ENCODE assay signal across 23 cellular contexts in genomic region chr1:74726063-74726462, GRCh38. TPM values are rescaled to one million over a fixed set of nuclear protein-coding genes. Genes with fewer than 3 reads are reported as not detected.
A peak's percentile ranks its signal among the peaks of the same experiment; 100 is the strongest.
DNase-seq lines count a peak whose midpoint lies in the region; ATAC-seq, FAIRE-seq and TF ChIP-seq lines count a peak whose summit lies in the region.
"Had no signal": no experiment of that assay in that cellular context is flagged by ENCODE, and none has a peak within 500 bp of the region (broad histone marks: within the 10 kb centered on the region; RNA-seq: fewer than 3 reads in every experiment).

No MANE protein-coding gene starts in this region.

- H3K27ac ChIP-seq in HEK293 (ENCODE audit: extremely low read depth, low read depth, low read length) = no peak overlapping the region
- no peak overlapping the region for H3K27ac ChIP-seq in K562 (ENCODE audit: extremely low read depth, low read depth, low read length)
- H3K27ac ChIP-seq: 22Rv1; A549; BLaER1 treated with 17β-estradiol and CSF1 and Interleukin-3, amounts not matched to agents 10 nM and 100 nM; C4-2B had no signal

- no peak overlapping the region for H3K27ac Mint-ChIP-seq in activated CD4-positive, alpha-beta T cell treated with anti-CD3 and anti-CD28 coated beads, Interleukin-2, amount 10 ng/mL, durations not matched to agents 7 days and 5 days
- H3K27ac Mint-ChIP-seq: B cell; CD4-positive, alpha-beta T cell; CD8-positive, alpha-beta T cell had no signal

- WGBS in K562 (ENCODE audit: insufficient coverage, low coverage, missing lambda C conversion rate) = 100% methylated on average over 1 of the region's 1 CpG

- no peaks in the 10 kb centered on the region for H3K27me3 ChIP-seq in K562 (ENCODE audit: control insufficient read depth in 2 of 2, insufficient read depth in 2 of 2, low read length in 2 of 2)
- H3K27me3 ChIP-seq: BLaER1 treated with 17β-estradiol and CSF1 and Interleukin-3, amounts not matched to agents 10 nM and 100 nM had no signal

- no peak overlapping the region for H3K4me3 ChIP-seq in HEK293 (ENCODE audit: low read depth, low read length)
- no peak overlapping the region for H3K4me3 ChIP-seq in K562
- H3K4me3 ChIP-seq: A549 had no signal

- H3K36me3 Mint-ChIP-seq in activated CD4-positive, alpha-beta T cell treated with anti-CD3 and anti-CD28 coated beads, Interleukin-2, amount 10 ng/mL, durations not matched to agents 7 days and 5 days (ENCODE audit: low read depth) = peaks cover 52% of the 10 kb centered on the region

- TF ChIP-seq POLR2A in K562 (conservative IDR thresholded peaks at IDR 0.05) = no peak

- no peak for TF ChIP-seq EP300 in K562 (IDR thresholded peaks at IDR 0.05; ENCODE audit: low read length)

- H3K27me3 Mint-ChIP-seq in activated CD4-positive, alpha-beta T cell treated with anti-CD3 and anti-CD28 coated beads, Interleukin-2, amount 10 ng/mL, durations not matched to agents 7 days and 5 days = no peaks in the 10 kb centered on the region
- H3K27me3 Mint-ChIP-seq: B cell; CD4-positive, alpha-beta T cell had no signal

- H3K9ac ChIP-seq in K562 (ENCODE audit: insufficient read depth in 1 of 2, low read depth in 2 of 2, low read length in 2 of 2) = no peak overlapping the region
- H3K9ac ChIP-seq: BLaER1 treated with 17β-estradiol and CSF1 and Interleukin-3, amounts not matched to agents 10 nM and 100 nM had no signal

- intact Hi-C loops in K562 (cut with micrococcal nuclease) = no loop called here

- ATAC-seq in K562 = no peak
- ATAC-seq: A549; CD8-positive, alpha-beta T cell had no signal

- H3K4me1 ChIP-seq in HEK293 (ENCODE audit: control insufficient read depth, insufficient read depth, low read length) (no peaks in the 10 kb centered on the region), K562 (replicated peaks in 1 of 2; ENCODE audit: control insufficient read depth in 2 of 2, insufficient read depth in 2 of 2, low read length in 2 of 2) (peaks cover 0 to 13% of the 10 kb centered on the region in 2 experiments; a peak in 2 of 5 replicates)

- no peak for TF ChIP-seq RAD21 in K562 (CRISPR knock-in tag; conservative IDR thresholded peaks at IDR 0.05 in 1 of 2, IDR thresholded peaks at IDR 0.05 in 1 of 2)

- no peak overlapping the region for H2AFZ ChIP-seq in K562 (ENCODE audit: low read depth, low read length)

- no peak for TF ChIP-seq CTCF in HEK293 (tag by site-specific recombination; IDR thresholded peaks at IDR 0.05)
- no peak for TF ChIP-seq CTCF in K562 (IDR thresholded peaks at IDR 0.05 in 2 of 3, conservative IDR thresholded peaks at IDR 0.05 in 1 of 3; ENCODE audit: insufficient read depth in 2 of 3, low read depth in 1 of 3, low read length in 3 of 3)

- no peaks in the 10 kb centered on the region for H4K20me1 ChIP-seq in K562 (replicated peaks; ENCODE audit: control insufficient read depth, insufficient read depth, low read length)
- H4K20me1 ChIP-seq: BLaER1 treated with 17β-estradiol and CSF1 and Interleukin-3, amounts not matched to agents 10 nM and 100 nM had no signal

- peaks cover 12% of the 10 kb centered on the region for H3K4me1 Mint-ChIP-seq in activated CD4-positive, alpha-beta T cell treated with anti-CD3 and anti-CD28 coated beads, Interleukin-2, amount 10 ng/mL, durations not matched to agents 7 days and 5 days

- CTCF ChIA-PET in HEK293 (lab: Yijun Ruan, JAX) = no interaction called here
- CTCF ChIA-PET in K562 (lab: Yijun Ruan, JAX; ENCODE audit: low intra/inter-chr PET ratio) = no interaction called here
- CTCF ChIA-PET in activated CD4-positive, alpha-beta T cell treated with anti-CD3 and anti-CD28 coated beads, Interleukin-2, amount 10 ng/mL, durations not matched to agents 7 days and 5 days (lab: Charles Lee) = no interaction called here

- FAIRE-seq in K562 (lab: Jason Lieb, UNC) = no peak
- FAIRE-seq: A549, D721Med, G401.6, GM12891, GM19239 had no signal

- H3K4me3 Mint-ChIP-seq in activated CD4-positive, alpha-beta T cell treated with anti-CD3 and anti-CD28 coated beads, Interleukin-2, amount 10 ng/mL, durations not matched to agents 7 days and 5 days = no peak overlapping the region
- H3K4me3 Mint-ChIP-seq: B cell; CD4-positive, alpha-beta T cell; CD8-positive, alpha-beta T cell had no signal

- DNase-seq in DMS53 (lab: John Stamatoyannopoulos, UW) = peak; percentile 14
- DNase-seq in DMS53 treated with DMSO at 0.1 percent for 48 hours (lab: John Stamatoyannopoulos, UW; ENCODE audit: unreplicated experiment) = no peak
- DNase-seq in K562 (ENCODE audit: extremely low read depth in 1 of 4, low spot score in 3 of 4) = no peak
- DNase-seq in GM03348 (ENCODE audit: low spot score) = no peak
- DNase-seq in activated CD4-positive, alpha-beta T cell treated with anti-CD3 and anti-CD28 coated beads, Interleukin-2, amount 10 ng/mL, durations not matched to agents 7 days and 5 days = no peak
- DNase-seq: AML-193; Caco-2; Calu3; CD4-positive, alpha-beta T cell; CD8-positive, alpha-beta T cell; DMS79 treated with DMSO at 0.1 percent for 48 hours; GF-D8 had no signal

- in situ Hi-C loops in K562 (cut with MboI) = no loop called here

- H3K79me2 ChIP-seq in K562 (ENCODE audit: control insufficient read depth, insufficient read depth, low read length) = peaks cover 12% of the 10 kb centered on the region; the same call in 2 of the 3 replicates

- H3K4me2 ChIP-seq in K562 (ENCODE audit: insufficient read depth, low read length) = no peak overlapping the region
- H3K4me2 ChIP-seq: A549; BLaER1 treated with 17β-estradiol and CSF1 and Interleukin-3, amounts not matched to agents 10 nM and 100 nM had no signal

- BruUV-seq in K562 (replicated peaks; lab: Mats Ljungman, UMichigan) = no TSS peak

- POLR2A ChIA-PET in HEK293 (lab: Yijun Ruan, JAX) (no interaction called here), K562 (lab: Yijun Ruan, JAX) (no interaction called here)
- POLR2A ChIA-PET in activated CD4-positive, alpha-beta T cell treated with anti-CD3 and anti-CD28 coated beads, Interleukin-2, amount 10 ng/mL, durations not matched to agents 7 days and 5 days (lab: Charles Lee) = no interaction called here

- H3K9me3 ChIP-seq in HEK293 (ENCODE audit: control insufficient read depth, insufficient read depth, low read depth, low read length) = no peaks in the 10 kb centered on the region
- peaks cover 4% of the 10 kb centered on the region for H3K9me3 ChIP-seq in K562 (replicated peaks; ENCODE audit: control insufficient read depth, insufficient read depth, low read depth, low read length)

- H3K9me1 ChIP-seq in K562 (ENCODE audit: control insufficient read depth, insufficient read depth, low read length) = no peaks in the 10 kb centered on the region

- H3K9me3 Mint-ChIP-seq in activated CD4-positive, alpha-beta T cell treated with anti-CD3 and anti-CD28 coated beads, Interleukin-2, amount 10 ng/mL, durations not matched to agents 7 days and 5 days = peaks cover 14% of the 10 kb centered on the region
- H3K9me3 Mint-ChIP-seq: CD4-positive, alpha-beta T cell had no signal

- H3K36me3 ChIP-seq in HEK293 (ENCODE audit: control insufficient read depth in 2 of 2, insufficient read depth in 1 of 2, low read length in 2 of 2) (peaks cover 0 to 20% of the 10 kb centered on the region in 2 experiments; a peak in 1 of 3 replicates), K562 (ENCODE audit: control insufficient read depth, insufficient read depth, low read length) (peaks cover 36% of the 10 kb centered on the region)

RNA-seq across cellular contexts. Expression of gene CRYZ, which starts 6.8 kb away (rescaled TPM):
- 9.2 and 18.2 TPM in 2 replicates for total RNA-seq in K562 (2011; cell fraction: chromatin; rRNA removed; ENCODE audit: low replicate concordance)
- 5.3 and 7.0 TPM in 2 replicates for total RNA-seq in K562 (2011; cell fraction: nucleolus; rRNA removed)
- 10.9 and 17.2 TPM in 2 replicates for total RNA-seq in K562 (2011; cell fraction: nucleoplasm; rRNA removed)
- total RNA-seq in K562 (2014; rRNA removed) (51.7 and 55.5 TPM in 2 replicates), K562 (2014; rRNA removed; fragmentation: Illumina TruSeq; extraction: Trizol) (81.4 and 90.4 TPM in 2 replicates), K562 (2015; rRNA removed; fragmentation: Illumina TruSeq; extraction: Trizol) (63.8 and 65.6 TPM in 2 replicates), K562 (2021) (64.2 and 64.7 TPM in 2 replicates)
- polyA plus RNA-seq in K562 (2011; rRNA removed) (81.2 and 115 TPM in 2 replicates), K562 (2014; fragmentation: Illumina TruSeq; extraction: Trizol) (72.1 and 89.9 TPM in 2 replicates), K562 (2014; fragmentation: Nextera tagmentation; extraction: Ambion mirVana) (100 to 1,000 TPM; 153 to 179 TPM), K562 (2014; rRNA removed) (69.3 and 71.2 TPM in 2 replicates)
- polyA plus RNA-seq in K562 (2011; cell fraction: cytosol; rRNA removed) = 28.9 and 50.1 TPM in 2 replicates
- polyA plus RNA-seq in K562 (2011; cell fraction: nucleus; rRNA removed) = 19.1 and 29.4 TPM in 2 replicates
- polyA plus RNA-seq in K562 (2012) = 44.5 and 54.7 TPM in 2 replicates
- 68.2 and 77.3 TPM in 2 replicates for polyA minus RNA-seq in K562 (2011; rRNA and poly(A)+ RNA removed)
- polyA minus RNA-seq in K562 (2011; cell fraction: cytosol; rRNA and poly(A)+ RNA removed) = 9.1 and 24.0 TPM in 2 replicates
- polyA minus RNA-seq in K562 (2011; cell fraction: nucleus; rRNA and poly(A)+ RNA removed) = 5.3 and 10.6 TPM in 2 replicates
- 10 to 100 TPM; 32.1 to 33.8 TPM for total RNA-seq in activated CD4-positive, alpha-beta T cell treated with anti-CD3 and anti-CD28 coated beads, Interleukin-2, amount 10 ng/mL, durations not matched to agents 7 days and 5 days

RNA-seq across cellular contexts. Expression of gene TYW3, which starts 6.9 kb away (rescaled TPM):
- total RNA-seq in K562 (2011; cell fraction: chromatin; rRNA removed; ENCODE audit: low replicate concordance) = 8.0 and 17.6 TPM in 2 replicates
- 7.9 and 8.3 TPM in 2 replicates for total RNA-seq in K562 (2011; cell fraction: nucleolus; rRNA removed)
- 18.1 and 20.8 TPM in 2 replicates for total RNA-seq in K562 (2011; cell fraction: nucleoplasm; rRNA removed)
- total RNA-seq in K562 (2014; rRNA removed) = 22.0 and 25.3 TPM in 2 replicates
- total RNA-seq in K562 (2014; rRNA removed; fragmentation: Illumina TruSeq; extraction: Trizol) = 48.5 and 53.2 TPM in 2 replicates
- total RNA-seq in K562 (2015; rRNA removed; fragmentation: Illumina TruSeq; extraction: Trizol) = 42.7 and 47.4 TPM in 2 replicates
- 32.2 and 33.9 TPM in 2 replicates for total RNA-seq in K562 (2021)
- polyA plus RNA-seq in K562 (2011; rRNA removed) = 27.4 and 36.5 TPM in 2 replicates
- 7.9 and 16.7 TPM in 2 replicates for polyA plus RNA-seq in K562 (2011; cell fraction: cytosol; rRNA removed)
- polyA plus RNA-seq in K562 (2011; cell fraction: nucleus; rRNA removed) = 9.5 and 13.1 TPM in 2 replicates
- polyA plus RNA-seq in K562 (2012) = 19.1 and 26.1 TPM in 2 replicates
- polyA plus RNA-seq in K562 (2014; fragmentation: Illumina TruSeq; extraction: Trizol) = 44.1 and 54.0 TPM in 2 replicates
- polyA plus RNA-seq in K562 (2014; fragmentation: Nextera tagmentation; extraction: Ambion mirVana) = 10 to 100 TPM; 41.1 to 43.3 TPM
- 26.1 and 27.6 TPM in 2 replicates for polyA plus RNA-seq in K562 (2014; rRNA removed)
- 31.7 and 38.5 TPM in 2 replicates for polyA minus RNA-seq in K562 (2011; rRNA and poly(A)+ RNA removed)
- 12.2 and 13.8 TPM in 2 replicates for polyA minus RNA-seq in K562 (2011; cell fraction: cytosol; rRNA and poly(A)+ RNA removed)
- polyA minus RNA-seq in K562 (2011; cell fraction: nucleus; rRNA and poly(A)+ RNA removed) = 16.7 and 18.3 TPM in 2 replicates
- 10 to 100 TPM; 18.5 to 19.0 TPM for total RNA-seq in activated CD4-positive, alpha-beta T cell treated with anti-CD3 and anti-CD28 coated beads, Interleukin-2, amount 10 ng/mL, durations not matched to agents 7 days and 5 days

RNA-seq across cellular contexts. Expression of gene ERICH3, which starts 52.5 kb away (rescaled TPM):
- total RNA-seq in K562 (2011; cell fraction: chromatin; rRNA removed; ENCODE audit: low replicate concordance) = not detected in 2 replicates
- not detected in 2 replicates for total RNA-seq in K562 (2011; cell fraction: nucleolus; rRNA removed)
- not detected in 2 replicates for total RNA-seq in K562 (2011; cell fraction: nucleoplasm; rRNA removed)
- total RNA-seq in K562 (2014; rRNA removed) = not detected in 2 replicates
- not detected in 2 replicates for total RNA-seq in K562 (2014; rRNA removed; fragmentation: Illumina TruSeq; extraction: Trizol)
- total RNA-seq in K562 (2015; rRNA removed; fragmentation: Illumina TruSeq; extraction: Trizol) = not detected in 2 replicates
- total RNA-seq in K562 (2021) = not detected in 2 replicates
- not detected in 2 replicates for polyA plus RNA-seq in K562 (2011; rRNA removed)
- polyA plus RNA-seq in K562 (2011; cell fraction: cytosol; rRNA removed) = not detected in 2 replicates
- not detected in 2 replicates for polyA plus RNA-seq in K562 (2011; cell fraction: nucleus; rRNA removed)
- polyA plus RNA-seq in K562 (2012) = 0.01 TPM in 1 of 2 replicates, not detected in the other
- polyA plus RNA-seq in K562 (2014; fragmentation: Illumina TruSeq; extraction: Trizol) = not detected in 2 replicates
- polyA plus RNA-seq in K562 (2014; fragmentation: Nextera tagmentation; extraction: Ambion mirVana) = not detected
- polyA plus RNA-seq in K562 (2014; rRNA removed) = not detected in 2 replicates
- not detected in 2 replicates for polyA minus RNA-seq in K562 (2011; rRNA and poly(A)+ RNA removed)
- polyA minus RNA-seq in K562 (2011; cell fraction: cytosol; rRNA and poly(A)+ RNA removed) = not detected in 2 replicates
- not detected in 2 replicates for polyA minus RNA-seq in K562 (2011; cell fraction: nucleus; rRNA and poly(A)+ RNA removed)
- total RNA-seq in activated CD4-positive, alpha-beta T cell treated with anti-CD3 and anti-CD28 coated beads, Interleukin-2, amount 10 ng/mL, durations not matched to agents 7 days and 5 days = not detected
- total RNA-seq: Caco-2; CD4-positive, alpha-beta T cell; CD8-positive, alpha-beta T cell had no signal
- polyA plus RNA-seq: A549, BJ had no signal
